ENCODE assay signal across 11 cellular contexts in genomic region chr19:14585187-14585586, GRCh38. TPM values are rescaled to one million over a fixed set of nuclear protein-coding genes. Genes with fewer than 3 reads are reported as not detected.
DNase-seq lines count a peak whose midpoint lies in the region; ATAC-seq and TF ChIP-seq lines count a peak whose summit lies in the region.
"Not testable (repeated sequence)": the region's sequence is repeated elsewhere in the genome, so short reads cannot be mapped to it uniquely, and the experiment has no call there.
"Had no signal": no experiment of that assay in that cellular context is flagged by ENCODE, and none has a peak within 500 bp of the region (broad histone marks: within the 10 kb centered on the region; RNA-seq: fewer than 3 reads in every experiment).

No MANE protein-coding gene starts in this region.

- not testable (repeated sequence) for H3K27ac Mint-ChIP-seq in CD4-positive, CD25-positive, alpha-beta regulatory T cell; activated CD8-positive, alpha-beta T cell treated with anti-CD3 and anti-CD28 coated beads for 36 hours; effector memory CD8-positive, alpha-beta T cell

- H3K27me3 ChIP-seq in CD4-positive, CD25-positive, alpha-beta regulatory T cell (ENCODE audit: control insufficient read depth, insufficient read depth, low read length); HCT116 (ENCODE audit: insufficient read depth, low read length): not testable (repeated sequence)

- not testable (repeated sequence) for H3K9me3 Mint-ChIP-seq in CD4-positive, CD25-positive, alpha-beta regulatory T cell; activated CD8-positive, alpha-beta T cell treated with anti-CD3 and anti-CD28 coated beads for 36 hours; effector memory CD8-positive, alpha-beta T cell

- H3K9me3 ChIP-seq in CD4-positive, CD25-positive, alpha-beta regulatory T cell (ENCODE audit: control insufficient read depth in 2 of 2, low read length in 2 of 2); HCT116 (ENCODE audit: control insufficient read depth in 1 of 2, insufficient read depth in 1 of 2, low read depth in 1 of 2, low read length in 2 of 2): not testable (repeated sequence)

- not testable (repeated sequence) for H3K4me1 ChIP-seq in CD4-positive, CD25-positive, alpha-beta regulatory T cell (ENCODE audit: control insufficient read depth, insufficient read depth, low read length, poor library complexity, severe bottlenecking); HCT116 (ENCODE audit: control insufficient read depth in 1 of 2, insufficient read depth in 2 of 2, low read length in 2 of 2)

- H3K27ac ChIP-seq in CD4-positive, CD25-positive, alpha-beta regulatory T cell (ENCODE audit: insufficient read depth, low read length, poor library complexity, severe bottlenecking); HCT116 (ENCODE audit: low read depth, low read length): not testable (repeated sequence)

- not testable (repeated sequence) for H3K36me3 Mint-ChIP-seq in CD4-positive, CD25-positive, alpha-beta regulatory T cell; activated CD8-positive, alpha-beta T cell treated with anti-CD3 and anti-CD28 coated beads for 36 hours (ENCODE audit: low read depth); effector memory CD8-positive, alpha-beta T cell (ENCODE audit: insufficient read depth)

- not testable (repeated sequence) for H3K9ac ChIP-seq in HCT116 (ENCODE audit: low read length)

- TF ChIP-seq CTCF in HCT116 (IDR thresholded peaks at IDR 0.05 in 2 of 3, conservative IDR thresholded peaks at IDR 0.05 in 1 of 3; ENCODE audit: borderline replicate concordance in 1 of 3, insufficient read depth in 1 of 3, low read depth in 2 of 3, low read length in 2 of 3); activated CD8-positive, alpha-beta T cell treated with anti-CD3 and anti-CD28 coated beads for 36 hours (IDR thresholded peaks at IDR 0.05): not testable (repeated sequence)

- not testable (repeated sequence) for H3K4me3 Mint-ChIP-seq in CD4-positive, CD25-positive, alpha-beta regulatory T cell; activated CD8-positive, alpha-beta T cell treated with anti-CD3 and anti-CD28 coated beads for 36 hours; effector memory CD8-positive, alpha-beta T cell

- BruUV-seq in HCT116 (replicated peaks; lab: Mats Ljungman, UMichigan): not testable (repeated sequence)

- H3K4me3 ChIP-seq in CD4-positive, CD25-positive, alpha-beta regulatory T cell (ENCODE audit: low read depth, low read length); HCT116 (replicated peaks in 1 of 2; ENCODE audit: low read depth in 1 of 2, low read length in 2 of 2): not testable (repeated sequence)

- not testable (repeated sequence) for H3K4me1 Mint-ChIP-seq in CD4-positive, CD25-positive, alpha-beta regulatory T cell; effector memory CD8-positive, alpha-beta T cell (ENCODE audit: low read depth in 2 of 2)
- H3K4me1 Mint-ChIP-seq in activated CD8-positive, alpha-beta T cell treated with anti-CD3 and anti-CD28 coated beads for 36 hours (ENCODE audit: low read depth): peaks cover 22% of the 10 kb centered on the region

- ATAC-seq in CD4-positive, CD25-positive, alpha-beta regulatory T cell (ENCODE audit: low read depth in 2 of 2): peak; percentile 81 to 85
- ATAC-seq in GM19025 (IDR thresholded peaks at IDR 0.05; ENCODE audit: low read depth, unreplicated experiment): peak; percentile 56
- ATAC-seq in HCT116: peak; percentile 34; the same call in 1 of the 2 replicates
- ATAC-seq in HG03139 (IDR thresholded peaks at IDR 0.05; ENCODE audit: unreplicated experiment): peak; percentile 43
- peak; percentile 93 for ATAC-seq in activated CD8-positive, alpha-beta T cell treated with anti-CD3 and anti-CD28 coated beads for 36 hours
- peak; percentile 55 for ATAC-seq in effector memory CD8-positive, alpha-beta T cell (replicated peaks)

- not testable (repeated sequence) for H3K4me2 ChIP-seq in HCT116 (ENCODE audit: low read length)

- TF ChIP-seq POLR2A in HCT116 (IDR thresholded peaks at IDR 0.05; ENCODE audit: borderline replicate concordance, extremely low read depth, insufficient read depth, insufficient read length): not testable (repeated sequence)

- POLR2A ChIA-PET in HCT116 (lab: Charles Lee); activated CD8-positive, alpha-beta T cell treated with anti-CD3 and anti-CD28 coated beads for 36 hours (lab: Charles Lee): not testable (repeated sequence)

- not testable (repeated sequence) for H3K36me3 ChIP-seq in CD4-positive, CD25-positive, alpha-beta regulatory T cell (ENCODE audit: control insufficient read depth, insufficient read depth, low read length); HCT116 (ENCODE audit: control insufficient read depth in 1 of 2, insufficient read depth in 2 of 2, low read length in 2 of 2)

- not testable (repeated sequence) for H3K27me3 Mint-ChIP-seq in CD4-positive, CD25-positive, alpha-beta regulatory T cell; activated CD8-positive, alpha-beta T cell treated with anti-CD3 and anti-CD28 coated beads for 36 hours
- peaks cover 0 to 12% of the 10 kb centered on the region in 2 donors for H3K27me3 Mint-ChIP-seq in effector memory CD8-positive, alpha-beta T cell

- H3K79me2 ChIP-seq in HCT116 (ENCODE audit: insufficient read depth, low read length): not testable (repeated sequence)

- H4K20me1 ChIP-seq in HCT116 (ENCODE audit: insufficient read depth): not testable (repeated sequence)

- RAD21 ChIA-PET in HCT116 (lab: Charles Lee; ENCODE audit: low non-redundant PET in 1 of 2, low total read pairs in 2 of 2, uncharacterized antibody in 2 of 2, unreplicated experiment in 2 of 2): not testable (repeated sequence)

- H2AFZ ChIP-seq in HCT116 (ENCODE audit: low read depth, low read length, poor library complexity, severe bottlenecking): not testable (repeated sequence)

- not testable (repeated sequence) for TF ChIP-seq RAD21 in HCT116 (IDR thresholded peaks at IDR 0.05; ENCODE audit: low read depth)

- peak in 1 of 3 donors; percentile 46 for DNase-seq in CD4-positive, CD25-positive, alpha-beta regulatory T cell
- DNase-seq in HCT116 (ENCODE audit: low read depth, low spot score); effector memory CD8-positive, alpha-beta T cell: not testable (repeated sequence)
- peak; percentile 58 for DNase-seq in NK-92 treated with Interleukin-12 subunit alpha and Interleukin-12 subunit beta, amount 100 ng/mL, for 24 hours (lab: John Stamatoyannopoulos, UW)
- DNase-seq in activated CD8-positive, alpha-beta T cell treated with anti-CD3 and anti-CD28 coated beads for 36 hours: peak; percentile 68
- DNase-seq in stimulated activated CD4-positive, alpha-beta T cell treated with anti-CD3 and anti-CD28 coated beads, Interleukin-2, amount 100 ng/mL, for 24 hours: peak; percentile 35 to 63

- intact Hi-C loops in HCT116 (cut with micrococcal nuclease); activated CD8-positive, alpha-beta T cell treated with anti-CD3 and anti-CD28 coated beads for 36 hours (cut with micrococcal nuclease): not testable (repeated sequence)

- H3K9me2 ChIP-seq in HCT116 (ENCODE audit: insufficient read depth): not testable (repeated sequence)

- CTCF ChIA-PET in HCT116 (lab: Charles Lee): not testable (repeated sequence)
- CTCF ChIA-PET in activated CD8-positive, alpha-beta T cell treated with anti-CD3 and anti-CD28 coated beads for 36 hours (lab: Charles Lee): interaction anchor here (1.3 kb wide), 1 partner anchor 100 kb away, joined by 3 read pairs; no protein-coding TSS in a partner anchor

RNA-seq across cellular contexts. Expression of gene CLEC17A, which starts 2.3 kb away (rescaled TPM):
- 0.25 TPM for total RNA-seq in CD4-positive, CD25-positive, alpha-beta regulatory T cell
- not detected for polyA plus RNA-seq in CD4-positive, CD25-positive, alpha-beta regulatory T cell
- total RNA-seq in HCT116 (2021; ENCODE audit: unreplicated experiment): not detected
- polyA plus RNA-seq in HCT116 (2012): 0.04 and 0.08 TPM in 2 replicates
- under 1 TPM; 0.60 to 0.83 TPM for total RNA-seq in activated CD8-positive, alpha-beta T cell treated with anti-CD3 and anti-CD28 coated beads for 36 hours
- total RNA-seq: HepG2, mesothelial cell of epicardium, psoas muscle had no signal
- polyA plus RNA-seq: HepG2 had no signal

RNA-seq across cellular contexts. Expression of gene NDUFB7, which starts 13.3 kb away (rescaled TPM):
- 51.4 TPM for total RNA-seq in CD4-positive, CD25-positive, alpha-beta regulatory T cell
- polyA plus RNA-seq in CD4-positive, CD25-positive, alpha-beta regulatory T cell: 100 to 1,000 TPM; 196 to 238 (median 218) TPM
- total RNA-seq in HCT116 (2021; ENCODE audit: unreplicated experiment): 167 TPM
- polyA plus RNA-seq in HCT116 (2012): 214 and 236 TPM in 2 replicates
- total RNA-seq in activated CD8-positive, alpha-beta T cell treated with anti-CD3 and anti-CD28 coated beads for 36 hours: 100 to 1,000 TPM; 123 to 135 TPM

RNA-seq across cellular contexts. Expression of gene TECR, which starts 55.8 kb away (rescaled TPM):
- total RNA-seq in CD4-positive, CD25-positive, alpha-beta regulatory T cell: 159 TPM
- 100 to 1,000 TPM; 304 to 351 (median 335) TPM for polyA plus RNA-seq in CD4-positive, CD25-positive, alpha-beta regulatory T cell
- total RNA-seq in HCT116 (2021; ENCODE audit: unreplicated experiment): 232 TPM
- polyA plus RNA-seq in HCT116 (2012): 305 and 352 TPM in 2 replicates
- total RNA-seq in activated CD8-positive, alpha-beta T cell treated with anti-CD3 and anti-CD28 coated beads for 36 hours: 10 to 100 TPM; 93.5 to 98.5 TPM

Comparison
In these comparisons a context has a peak if more than half of its experiments do, and no peak if none do; other contexts are left out.
1. ATAC-seq: peak in every context shown above with its lines; median percentile 93 in activated CD8-positive, alpha-beta T cell treated with anti-CD3 and anti-CD28 coated beads for 36 hours; 83 in CD4-positive, CD25-positive, alpha-beta regulatory T cell; 56 in GM19025; 55 in effector memory CD8-positive, alpha-beta T cell; 43 in HG03139; 34 in HCT116.